18 cellular contexts compared by ENCODE assay signal in genomic region chr15:41692049-41692448, GRCh38. TPM values are rescaled to one million over a fixed set of nuclear protein-coding genes. Genes with fewer than 3 reads are reported as not detected.
DNase-seq lines count a peak whose midpoint lies in the region; ATAC-seq, FAIRE-seq and TF ChIP-seq lines count a peak whose summit lies in the region.
"Had no signal": no experiment of that assay in that cellular context is flagged by ENCODE, and none has a peak within 500 bp of the region (broad histone marks: within the 10 kb centered on the region; RNA-seq: fewer than 3 reads in every experiment).

No MANE protein-coding gene starts in this region.

- H3K9ac ChIP-seq in HUES6 (ENCODE audit: low read length): no peak overlapping the region
- no peak overlapping the region for H3K9ac ChIP-seq in astrocyte (ENCODE audit: low read length)
- H3K9ac ChIP-seq: parathyroid adenoma had no signal

- H3K79me2 ChIP-seq in astrocyte (ENCODE audit: insufficient read depth, low read length): peaks cover 91% of the 10 kb centered on the region

- no peak for FAIRE-seq in astrocyte (lab: Jason Lieb, UNC)
- FAIRE-seq: urothelium cell line had no signal

- ATAC-seq in HG02623 (IDR thresholded peaks at IDR 0.05; ENCODE audit: unreplicated experiment) (no peak), GM21360 (IDR thresholded peaks at IDR 0.05; ENCODE audit: unreplicated experiment) (no peak)
- ATAC-seq: HCT116 had no signal

- TF ChIP-seq CTCF in astrocyte (IDR thresholded peaks at IDR 0.05; ENCODE audit: insufficient read depth, low read depth, low read length): no peak
- no peak for TF ChIP-seq CTCF in nephron progenitor cell (IDR thresholded peaks at IDR 0.05)
- no peak for TF ChIP-seq CTCF in vagina (IDR thresholded peaks at IDR 0.05)

- DNase-seq in activated T-cell treated with anti-CD3 and anti-CD28 coated beads, Interleukin-2, amount 50 U/mL, for 24 hours: no peak
- DNase-seq in activated T-cell treated with anti-CD3 and anti-CD28 coated beads for 4 hours (no peak), astrocyte (ENCODE audit: low read depth) (no peak), nephron progenitor cell (no peak), vagina (ENCODE audit: extremely low spot score in 2 of 2) (no peak)
- DNase-seq: EL; heart right ventricle; MM.1S; NCI-H345; stimulated activated CD4-positive, alpha-beta T cell treated with anti-CD3 and anti-CD28 coated beads, Interleukin-15, amount 100 ng/mL, for 24 hours had no signal

- peaks cover 80% of the 10 kb centered on the region for H4K20me1 ChIP-seq in astrocyte (ENCODE audit: insufficient read depth, low read length)

- intact Hi-C loops in vagina (cut with DNase I): no loop called here

- H3K27ac ChIP-seq in HUES6 (ENCODE audit: low read depth, low read length) (peak overlapping the region; percentile 19; the same call in 1 of the 2 replicates), astrocyte (ENCODE audit: low read depth, low read length) (no peak overlapping the region), vagina (no peak overlapping the region)
- H3K27ac ChIP-seq: breast epithelium, epithelial cell of prostate, parathyroid adenoma had no signal

- no peaks in the 10 kb centered on the region for H3K27me3 Mint-ChIP-seq in activated T-cell treated with anti-CD3 and anti-CD28 coated beads, Interleukin-2, amount 50 U/mL, for 24 hours
- H3K27me3 Mint-ChIP-seq in astrocyte (ENCODE audit: low read depth, unreplicated experiment): no peaks in the 10 kb centered on the region
- no peaks in the 10 kb centered on the region for H3K27me3 Mint-ChIP-seq in nephron progenitor cell (ENCODE audit: low read depth, poor library complexity)

- no peak overlapping the region for H2AFZ ChIP-seq in astrocyte (ENCODE audit: low read depth, low read length)
- H2AFZ ChIP-seq: parathyroid adenoma had no signal

- H3K4me3 ChIP-seq in HUES6 (ENCODE audit: low read depth, low read length) (no peak overlapping the region), astrocyte (ENCODE audit: insufficient read depth, low read depth, low read length) (no peak overlapping the region), vagina (no peak overlapping the region)
- H3K4me3 ChIP-seq: breast epithelium, heart right ventricle had no signal

- H3K36me3 ChIP-seq in HUES6 (ENCODE audit: control insufficient read depth, insufficient read depth, low read length) (peaks cover 8% of the 10 kb centered on the region), astrocyte (ENCODE audit: insufficient read depth, low read length) (no peaks in the 10 kb centered on the region), vagina (peaks cover 0 to 7% of the 10 kb centered on the region in 2 donors)
- H3K36me3 ChIP-seq: breast epithelium had no signal

- no peaks in the 10 kb centered on the region for H3K9me3 ChIP-seq in HUES6 (ENCODE audit: control insufficient read depth, insufficient read depth, low read depth, low read length)
- no peaks in the 10 kb centered on the region for H3K9me3 ChIP-seq in astrocyte (ENCODE audit: insufficient read depth, low read depth, low read length)
- no peaks in the 10 kb centered on the region for H3K9me3 ChIP-seq in vagina
- H3K9me3 ChIP-seq: breast epithelium, heart right ventricle had no signal

- no peaks in the 10 kb centered on the region for H3K9me3 Mint-ChIP-seq in activated T-cell treated with anti-CD3 and anti-CD28 coated beads, Interleukin-2, amount 50 U/mL, for 24 hours
- H3K9me3 Mint-ChIP-seq in astrocyte (ENCODE audit: unreplicated experiment) (no peaks in the 10 kb centered on the region), nephron progenitor cell (no peaks in the 10 kb centered on the region)

- H3K4me2 ChIP-seq in astrocyte (ENCODE audit: low read length): peak overlapping the region; percentile 5

- peaks cover 76% of the 10 kb centered on the region for H3K4me1 Mint-ChIP-seq in activated T-cell treated with anti-CD3 and anti-CD28 coated beads, Interleukin-2, amount 50 U/mL, for 24 hours (ENCODE audit: low read depth)
- H3K4me1 Mint-ChIP-seq in astrocyte (ENCODE audit: low read depth, unreplicated experiment): peaks cover 21% of the 10 kb centered on the region
- H3K4me1 Mint-ChIP-seq in nephron progenitor cell: peaks cover 17% of the 10 kb centered on the region

- peaks cover 15% of the 10 kb centered on the region for H3K36me3 Mint-ChIP-seq in activated T-cell treated with anti-CD3 and anti-CD28 coated beads, Interleukin-2, amount 50 U/mL, for 24 hours (ENCODE audit: low read depth)
- peaks cover 4% of the 10 kb centered on the region for H3K36me3 Mint-ChIP-seq in astrocyte (ENCODE audit: low read depth, unreplicated experiment)
- peaks cover 22% of the 10 kb centered on the region for H3K36me3 Mint-ChIP-seq in nephron progenitor cell (ENCODE audit: low read depth)

- H3K4me1 ChIP-seq in HUES6 (ENCODE audit: control insufficient read depth, insufficient read depth, low read length) (peaks cover 11% of the 10 kb centered on the region; the same call in 1 of the 2 replicates), astrocyte (ENCODE audit: insufficient read depth, low read length) (no peaks in the 10 kb centered on the region), vagina (peaks cover 26% of the 10 kb centered on the region)
- H3K4me1 ChIP-seq: breast epithelium, parathyroid adenoma had no signal

- H3K27me3 ChIP-seq in HUES6 (ENCODE audit: control insufficient read depth, insufficient read depth, low read length): no peaks in the 10 kb centered on the region
- H3K27me3 ChIP-seq in astrocyte (ENCODE audit: insufficient read depth, low read length): no peaks in the 10 kb centered on the region
- no peaks in the 10 kb centered on the region for H3K27me3 ChIP-seq in vagina
- H3K27me3 ChIP-seq: breast epithelium, heart right ventricle had no signal

- no peak for TF ChIP-seq POLR2A in vagina (IDR thresholded peaks at IDR 0.05)

- peak overlapping the region; percentile 80 for H3K27ac Mint-ChIP-seq in activated T-cell treated with anti-CD3 and anti-CD28 coated beads, Interleukin-2, amount 50 U/mL, for 24 hours
- peak overlapping the region; percentile 29 for H3K27ac Mint-ChIP-seq in astrocyte (ENCODE audit: unreplicated experiment)
- H3K27ac Mint-ChIP-seq in nephron progenitor cell: peak overlapping the region; percentile 72

- peak overlapping the region; percentile 21 for H3K4me3 Mint-ChIP-seq in activated T-cell treated with anti-CD3 and anti-CD28 coated beads, Interleukin-2, amount 50 U/mL, for 24 hours
- no peak overlapping the region for H3K4me3 Mint-ChIP-seq in astrocyte (ENCODE audit: unreplicated experiment)
- H3K4me3 Mint-ChIP-seq in nephron progenitor cell: no peak overlapping the region

RNA-seq across cellular contexts. Expression of gene MGA, which starts 31.8 kb away (rescaled TPM):
- total RNA-seq in astrocyte: 28.4 and 32.6 TPM in 2 replicates
- 44.2 TPM for total RNA-seq in vagina

Comparison
In these comparisons a context has a peak if more than half of its experiments do, and no peak if none do; other contexts are left out.
1. H3K27ac Mint-ChIP-seq: peak in every context shown above with its lines; median percentile 80 in activated T-cell treated with anti-CD3 and anti-CD28 coated beads, Interleukin-2, amount 50 U/mL, for 24 hours; 72 in nephron progenitor cell; 29 in astrocyte.